Comparison of ENCODE assay signal across 8 cellular contexts in the genomic region with DNA sequence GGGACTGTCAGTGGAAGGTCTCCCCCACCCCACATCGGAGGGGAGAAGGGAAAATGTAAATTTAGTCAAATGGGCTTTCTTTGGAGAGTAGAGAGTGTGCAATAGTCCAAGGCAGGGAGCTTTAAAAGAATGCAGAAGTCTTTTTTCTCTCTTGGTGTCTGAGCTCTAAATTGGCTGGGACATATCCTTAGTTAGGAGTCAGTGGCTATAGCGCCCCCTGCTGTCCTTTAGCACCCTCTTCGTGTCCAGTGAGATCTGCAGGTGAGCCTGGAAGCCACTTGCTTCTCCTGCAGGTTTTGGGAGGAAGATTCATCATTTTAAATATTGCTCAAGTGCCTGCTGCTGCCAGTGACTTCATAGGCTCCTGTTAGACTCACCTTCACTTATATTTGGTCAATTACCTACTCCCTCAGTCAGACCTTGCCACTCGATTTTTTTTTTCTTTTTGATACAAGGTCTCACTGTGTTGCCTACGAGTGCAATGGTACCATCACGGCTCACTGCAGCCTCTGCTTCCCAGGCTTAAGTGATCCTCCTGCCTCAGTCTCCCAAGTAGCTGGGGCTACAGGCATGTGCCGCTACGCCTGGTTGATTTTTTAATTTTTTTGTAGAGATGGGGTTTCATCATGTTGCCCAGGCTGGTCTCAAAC.
DNase-seq lines count a peak whose midpoint lies in the region; ATAC-seq and TF ChIP-seq lines count a peak whose summit lies in the region.

No MANE protein-coding gene starts in this region.

- H3K4me3 Mint-ChIP-seq in HFFc6: no peak overlapping the region
- H3K4me3 Mint-ChIP-seq in activated CD8-positive, alpha-beta T cell treated with anti-CD3 and anti-CD28 coated beads for 36 hours: no peak overlapping the region
- H3K4me3 Mint-ChIP-seq in mesothelial cell of epicardium: no peak overlapping the region

- H3K36me3 ChIP-seq in effector memory CD4-positive, alpha-beta T cell (ENCODE audit: control insufficient read depth, insufficient read depth, low read length): no peaks in the 10 kb centered on the region

- TF ChIP-seq CTCF in HFFc6 (IDR thresholded peaks at IDR 0.05) (peak; percentile 86), mesothelial cell of epicardium (IDR thresholded peaks at IDR 0.05; ENCODE audit: unreplicated experiment) (peak; percentile 78)
- peak; percentile 82 for TF ChIP-seq CTCF in activated CD8-positive, alpha-beta T cell treated with anti-CD3 and anti-CD28 coated beads for 36 hours (IDR thresholded peaks at IDR 0.05)

- H3K4me1 ChIP-seq in effector memory CD4-positive, alpha-beta T cell (ENCODE audit: control insufficient read depth, insufficient read depth, low read length, poor library complexity, severe bottlenecking): peaks cover 29% of the 10 kb centered on the region

- POLR2A ChIA-PET in activated CD8-positive, alpha-beta T cell treated with anti-CD3 and anti-CD28 coated beads for 36 hours (lab: Charles Lee): interaction anchor here (0.6 to 2.0 kb wide), 7 partner anchors 10 to 207 kb away, joined by 3 to 6 read pairs (median 4); no protein-coding TSS in a partner anchor

- H3K27me3 Mint-ChIP-seq in HFFc6 (ENCODE audit: insufficient read depth) (peaks cover 3% of the 10 kb centered on the region; the same call in 1 of the 2 replicates), mesothelial cell of epicardium (ENCODE audit: low read depth) (peaks cover 42% of the 10 kb centered on the region)
- H3K27me3 Mint-ChIP-seq in activated CD8-positive, alpha-beta T cell treated with anti-CD3 and anti-CD28 coated beads for 36 hours: no peaks in the 10 kb centered on the region

- no peaks in the 10 kb centered on the region for H3K27me3 ChIP-seq in effector memory CD4-positive, alpha-beta T cell (replicated peaks; ENCODE audit: control insufficient read depth, insufficient read depth, low read length, poor library complexity, severe bottlenecking)

- no peaks in the 10 kb centered on the region for H3K36me3 Mint-ChIP-seq in HFFc6 (ENCODE audit: low read depth)
- H3K36me3 Mint-ChIP-seq in activated CD8-positive, alpha-beta T cell treated with anti-CD3 and anti-CD28 coated beads for 36 hours (ENCODE audit: low read depth): peaks cover 14% of the 10 kb centered on the region
- H3K36me3 Mint-ChIP-seq in mesothelial cell of epicardium: no peaks in the 10 kb centered on the region

- H3K9me3 Mint-ChIP-seq in HFFc6 (no peaks in the 10 kb centered on the region), mesothelial cell of epicardium (no peaks in the 10 kb centered on the region)
- no peaks in the 10 kb centered on the region for H3K9me3 Mint-ChIP-seq in activated CD8-positive, alpha-beta T cell treated with anti-CD3 and anti-CD28 coated beads for 36 hours

- peak; percentile 91 for DNase-seq in CD1c-positive myeloid dendritic cell (ENCODE audit: extremely low spot score)
- DNase-seq in HFFc6: peak; percentile 30
- DNase-seq in NCI-H748 (lab: John Stamatoyannopoulos, UW; ENCODE audit: unreplicated experiment): peak; percentile 74
- DNase-seq in activated CD8-positive, alpha-beta T cell treated with anti-CD3 and anti-CD28 coated beads for 36 hours: peak; percentile 93
- peak; percentile 50 to 74 (median 59) for DNase-seq in effector memory CD4-positive, alpha-beta T cell
- peak; percentile 57 to 73 for DNase-seq in mesothelial cell of epicardium (ENCODE audit: low spot score in 2 of 2, unreplicated experiment in 2 of 2)
- DNase-seq in stimulated activated CD8-positive, alpha-beta memory T cell treated with anti-CD3 and anti-CD28 coated beads, Interleukin-2, amount 100 ng/mL, for 1 hour (ENCODE audit: low read depth in 2 of 2): peak; percentile 58 to 74

- H3K4me1 Mint-ChIP-seq in HFFc6 (ENCODE audit: low read depth) (no peaks in the 10 kb centered on the region), mesothelial cell of epicardium (no peaks in the 10 kb centered on the region)
- peaks cover 49% of the 10 kb centered on the region for H3K4me1 Mint-ChIP-seq in activated CD8-positive, alpha-beta T cell treated with anti-CD3 and anti-CD28 coated beads for 36 hours (ENCODE audit: low read depth)

- H3K9me3 ChIP-seq in effector memory CD4-positive, alpha-beta T cell (ENCODE audit: control insufficient read depth, low read length): no peaks in the 10 kb centered on the region

- peak; percentile 35 for ATAC-seq in activated CD8-positive, alpha-beta T cell treated with anti-CD3 and anti-CD28 coated beads for 36 hours
- no peak for ATAC-seq in GM18517 (IDR thresholded peaks at IDR 0.05; ENCODE audit: unreplicated experiment)

- no peak overlapping the region for H3K27ac Mint-ChIP-seq in HFFc6
- peak overlapping the region; percentile 35 for H3K27ac Mint-ChIP-seq in activated CD8-positive, alpha-beta T cell treated with anti-CD3 and anti-CD28 coated beads for 36 hours
- H3K27ac Mint-ChIP-seq in mesothelial cell of epicardium: no peak overlapping the region

- H3K4me3 ChIP-seq in effector memory CD4-positive, alpha-beta T cell (ENCODE audit: insufficient read depth, low read depth, low read length, poor library complexity, severe bottlenecking): no peak overlapping the region

- intact Hi-C loops in activated CD8-positive, alpha-beta T cell treated with anti-CD3 and anti-CD28 coated beads for 36 hours (cut with micrococcal nuclease): loop anchor here (1.0 kb wide), 1 partner anchor 207 kb away; no protein-coding TSS in a partner anchor

- no peak overlapping the region for H3K27ac ChIP-seq in effector memory CD4-positive, alpha-beta T cell (ENCODE audit: insufficient read depth, low read length, poor library complexity, severe bottlenecking)

- CTCF ChIA-PET in activated CD8-positive, alpha-beta T cell treated with anti-CD3 and anti-CD28 coated beads for 36 hours (lab: Charles Lee): interaction anchor here (0.6 to 21.4 kb wide), 65 partner anchors 10 to 679 kb away, joined by 3 to 312 read pairs (median 5); no protein-coding TSS in a partner anchor

Comparison
In these comparisons a context has a peak if more than half of its experiments do, and no peak if none do; other contexts are left out.
1. DNase-seq: peak in every context shown above with its lines; median percentile 93 in activated CD8-positive, alpha-beta T cell treated with anti-CD3 and anti-CD28 coated beads for 36 hours; 91 in CD1c-positive myeloid dendritic cell; 74 in NCI-H748; 66 in stimulated activated CD8-positive, alpha-beta memory T cell treated with anti-CD3 and anti-CD28 coated beads, Interleukin-2, amount 100 ng/mL, for 1 hour; 65 in mesothelial cell of epicardium; 59 in effector memory CD4-positive, alpha-beta T cell; 30 in HFFc6.